17 cellular contexts compared by ENCODE assay signal in genomic region chr11:3149852-3150188, GRCh38.
"Had no signal": no experiment of that assay in that cellular context is flagged by ENCODE, and none has a peak within 500 bp of the region (broad histone marks: within the 10 kb centered on the region; RNA-seq: fewer than 3 reads in every experiment).

No MANE protein-coding gene starts in this region.

- H3K9me3 ChIP-seq: breast epithelium, esophagus muscularis mucosa, transverse colon had no signal

- H3K36me3 ChIP-seq: breast epithelium, transverse colon had no signal

- H3K4me1 Mint-ChIP-seq: activated naive CD4-positive, alpha-beta T cell treated with anti-CD3 and anti-CD28 coated beads, Interleukin-2, amount 50 U/mL, for 24 hours had no signal

- H3K27me3 ChIP-seq: breast epithelium, esophagus muscularis mucosa, transverse colon had no signal

- H3K4me3 ChIP-seq: breast epithelium, esophagus muscularis mucosa, transverse colon had no signal

- H3K9me3 Mint-ChIP-seq: activated naive CD4-positive, alpha-beta T cell treated with anti-CD3 and anti-CD28 coated beads, Interleukin-2, amount 50 U/mL, for 24 hours; stimulated activated naive CD8-positive, alpha-beta T cell treated with anti-CD3 and anti-CD28 coated beads, Interleukin-15, Interleukin-2, amounts not matched to agents 100 ng/mL and 50 ng/mL, for 24 hours had no signal

- H3K27me3 Mint-ChIP-seq: activated naive CD4-positive, alpha-beta T cell treated with anti-CD3 and anti-CD28 coated beads, Interleukin-2, amount 50 U/mL, for 24 hours; stimulated activated naive CD8-positive, alpha-beta T cell treated with anti-CD3 and anti-CD28 coated beads, Interleukin-15, Interleukin-2, amounts not matched to agents 100 ng/mL and 50 ng/mL, for 24 hours had no signal

- H3K36me3 Mint-ChIP-seq: activated naive CD4-positive, alpha-beta T cell treated with anti-CD3 and anti-CD28 coated beads, Interleukin-2, amount 50 U/mL, for 24 hours had no signal

- DNase-seq: activated CD4-positive, alpha-beta T cell treated with anti-CD3 and anti-CD28 coated beads, Interleukin-2, amount 50 U/mL, for 4 hours; activated gamma-delta T cell; effector CD4-positive, alpha-beta T cell; left ventricle myocardium superior; nucleus accumbens; retina; stimulated activated CD4-positive, alpha-beta T cell treated with anti-CD3 and anti-CD28 coated beads, Interleukin-2, amount 100 ng/mL, for 24 hours; SW 1271; T-helper 2 cell; transverse colon had no signal

- H3K27ac Mint-ChIP-seq: activated naive CD4-positive, alpha-beta T cell treated with anti-CD3 and anti-CD28 coated beads, Interleukin-2, amount 50 U/mL, for 24 hours; stimulated activated naive CD8-positive, alpha-beta T cell treated with anti-CD3 and anti-CD28 coated beads, Interleukin-15, Interleukin-2, amounts not matched to agents 100 ng/mL and 50 ng/mL, for 24 hours had no signal

- H3K4me3 Mint-ChIP-seq: activated naive CD4-positive, alpha-beta T cell treated with anti-CD3 and anti-CD28 coated beads, Interleukin-2, amount 50 U/mL, for 24 hours; stimulated activated naive CD8-positive, alpha-beta T cell treated with anti-CD3 and anti-CD28 coated beads, Interleukin-15, Interleukin-2, amounts not matched to agents 100 ng/mL and 50 ng/mL, for 24 hours had no signal

- H3K27ac ChIP-seq: breast epithelium, esophagus muscularis mucosa, transverse colon had no signal

- FAIRE-seq: astrocyte, endothelial cell of umbilical vein, TTC549 had no signal

- ATAC-seq: left ventricle myocardium superior had no signal
